In the genomic region with DNA sequence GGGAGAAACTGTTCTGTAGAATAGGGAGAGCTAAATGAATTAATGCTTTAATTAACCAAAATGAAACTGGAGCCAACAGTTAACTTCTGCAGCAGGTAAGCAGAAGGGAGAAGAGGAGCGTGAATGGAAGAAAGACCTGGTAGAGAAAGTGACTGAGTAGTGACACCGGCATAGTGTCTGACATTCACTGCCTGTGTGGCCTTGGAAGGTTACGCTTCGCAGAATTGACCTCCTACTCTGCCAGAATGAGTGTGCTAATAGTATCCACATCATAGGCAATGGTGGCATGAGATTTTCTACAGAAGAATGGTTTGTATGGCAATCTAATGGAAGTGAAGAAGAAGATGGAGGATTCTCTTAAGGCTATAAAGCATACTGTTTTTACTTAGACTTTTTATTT, we compare ENCODE assay signal across 16 cellular contexts.
DNase-seq lines count a peak whose midpoint lies in the region; ATAC-seq and TF ChIP-seq lines count a peak whose summit lies in the region.
"Had no signal": no experiment of that assay in that cellular context is flagged by ENCODE, and none has a peak within 500 bp of the region (broad histone marks: within the 10 kb centered on the region; RNA-seq: fewer than 3 reads in every experiment).

No MANE protein-coding gene starts in this region.

- ATAC-seq in PC-3 (no peak), GM21576 (IDR thresholded peaks at IDR 0.05; ENCODE audit: unreplicated experiment) (no peak)
- ATAC-seq: CD8-positive, alpha-beta T cell had no signal

- no peaks in the 10 kb centered on the region for H4K20me1 ChIP-seq in PC-3 (ENCODE audit: low read length)
- H4K20me1 ChIP-seq: BLaER1 treated with 17β-estradiol and CSF1 and Interleukin-3, amounts not matched to agents 10 nM and 100 nM had no signal

- peak; percentile 7 for DNase-seq in BE2C
- no peak for DNase-seq in PC-3
- DNase-seq in midbrain (lab: John Stamatoyannopoulos, UW): no peak
- DNase-seq in NCI-H187 treated with DMSO at 0.1 percent for 48 hours (lab: John Stamatoyannopoulos, UW): no peak
- DNase-seq: 8988T; ACHN; Caco-2; Calu3; CD4-positive, alpha-beta T cell; CD8-positive, alpha-beta T cell; DMS79 treated with DMSO at 0.1 percent for 48 hours; GF-D8 had no signal

- H3K9me3 ChIP-seq in BE2C: no peaks in the 10 kb centered on the region
- no peaks in the 10 kb centered on the region for H3K9me3 ChIP-seq in PC-3 (ENCODE audit: low read length)
- no peaks in the 10 kb centered on the region for H3K9me3 ChIP-seq in parathyroid adenoma (ENCODE audit: control insufficient read depth, low read length)
- H3K9me3 ChIP-seq: BLaER1 treated with 17β-estradiol and CSF1 and Interleukin-3, amounts not matched to agents 10 nM and 100 nM; Caco-2 had no signal

- H3K27ac ChIP-seq in PC-3 (ENCODE audit: low read length): no peak overlapping the region
- H3K27ac ChIP-seq in parathyroid adenoma: peak overlapping the region; percentile 25
- H3K27ac ChIP-seq: BLaER1 treated with 17β-estradiol and CSF1 and Interleukin-3, amounts not matched to agents 10 nM and 100 nM; C4-2B had no signal

- H3K4me2 ChIP-seq in PC-3 (ENCODE audit: low read length) (no peak overlapping the region), parathyroid adenoma (ENCODE audit: low read length) (no peak overlapping the region)
- H3K4me2 ChIP-seq: BLaER1 treated with 17β-estradiol and CSF1 and Interleukin-3, amounts not matched to agents 10 nM and 100 nM had no signal

- H3K9ac ChIP-seq in PC-3 (ENCODE audit: low read length) (no peak overlapping the region), parathyroid adenoma (no peak overlapping the region)
- H3K9ac ChIP-seq: BLaER1 treated with 17β-estradiol and CSF1 and Interleukin-3, amounts not matched to agents 10 nM and 100 nM had no signal

- peaks cover 4% of the 10 kb centered on the region for H3K4me1 ChIP-seq in BE2C
- no peaks in the 10 kb centered on the region for H3K4me1 ChIP-seq in PC-3 (ENCODE audit: insufficient read depth, low read length)
- peaks cover 9% of the 10 kb centered on the region for H3K4me1 ChIP-seq in parathyroid adenoma
- H3K4me1 ChIP-seq: BLaER1 treated with 17β-estradiol and CSF1 and Interleukin-3, amounts not matched to agents 10 nM and 100 nM; Caco-2 had no signal

- CTCF ChIA-PET in PC-3 (lab: Charles Lee): no interaction called here

- intact Hi-C loops in PC-3 (cut with micrococcal nuclease): no loop called here

- BruUV-seq in PC-3 (replicated peaks; lab: Mats Ljungman, UMichigan): no TSS peak

- TF ChIP-seq CTCF in BE2C (IDR thresholded peaks at IDR 0.05; ENCODE audit: low read depth, low read length) (no peak), PC-3 (conservative IDR thresholded peaks at IDR 0.05; ENCODE audit: low read depth, low read length) (no peak), parathyroid adenoma (IDR thresholded peaks at IDR 0.05) (no peak)

- no peak overlapping the region for H3K4me3 ChIP-seq in BE2C (ENCODE audit: low read depth, low read length)
- no peak overlapping the region for H3K4me3 ChIP-seq in PC-3 (ENCODE audit: low read length)
- H3K4me3 ChIP-seq in parathyroid adenoma (ENCODE audit: low read depth, low read length): no peak overlapping the region
- H3K4me3 ChIP-seq: BLaER1 treated with 17β-estradiol and CSF1 and Interleukin-3, amounts not matched to agents 10 nM and 100 nM had no signal

- H3K79me2 ChIP-seq in PC-3 (ENCODE audit: low read length): no peaks in the 10 kb centered on the region
- H3K79me2 ChIP-seq in parathyroid adenoma: no peaks in the 10 kb centered on the region

- H3K27me3 ChIP-seq in BE2C (no peaks in the 10 kb centered on the region), PC-3 (ENCODE audit: low read length) (no peaks in the 10 kb centered on the region), parathyroid adenoma (ENCODE audit: control insufficient read depth, insufficient read depth, low read length) (no peaks in the 10 kb centered on the region)
- H3K27me3 ChIP-seq: BLaER1 treated with 17β-estradiol and CSF1 and Interleukin-3, amounts not matched to agents 10 nM and 100 nM had no signal

- POLR2A ChIA-PET in PC-3 (lab: Charles Lee; ENCODE audit: unreplicated experiment): no interaction called here

- H3K36me3 ChIP-seq in BE2C (no peaks in the 10 kb centered on the region), PC-3 (ENCODE audit: low read depth, low read length) (no peaks in the 10 kb centered on the region), parathyroid adenoma (ENCODE audit: control insufficient read depth, insufficient read depth, low read length) (no peaks in the 10 kb centered on the region)
- H3K36me3 ChIP-seq: BLaER1 treated with 17β-estradiol and CSF1 and Interleukin-3, amounts not matched to agents 10 nM and 100 nM had no signal

- no peaks in the 10 kb centered on the region for H3F3A ChIP-seq in PC-3 (ENCODE audit: low read length, unreplicated experiment)

- H2AFZ ChIP-seq in PC-3 (ENCODE audit: low read length): 0 out of 2 replicates have a peak overlapping the region, but pooled peaks have one; percentile 11
- H2AFZ ChIP-seq in parathyroid adenoma: peak overlapping the region; percentile 69

- H3K9me2 ChIP-seq in PC-3 (replicated peaks; ENCODE audit: low read length): no peaks in the 10 kb centered on the region
